8 cellular contexts compared by ENCODE assay signal in the genomic region with DNA sequence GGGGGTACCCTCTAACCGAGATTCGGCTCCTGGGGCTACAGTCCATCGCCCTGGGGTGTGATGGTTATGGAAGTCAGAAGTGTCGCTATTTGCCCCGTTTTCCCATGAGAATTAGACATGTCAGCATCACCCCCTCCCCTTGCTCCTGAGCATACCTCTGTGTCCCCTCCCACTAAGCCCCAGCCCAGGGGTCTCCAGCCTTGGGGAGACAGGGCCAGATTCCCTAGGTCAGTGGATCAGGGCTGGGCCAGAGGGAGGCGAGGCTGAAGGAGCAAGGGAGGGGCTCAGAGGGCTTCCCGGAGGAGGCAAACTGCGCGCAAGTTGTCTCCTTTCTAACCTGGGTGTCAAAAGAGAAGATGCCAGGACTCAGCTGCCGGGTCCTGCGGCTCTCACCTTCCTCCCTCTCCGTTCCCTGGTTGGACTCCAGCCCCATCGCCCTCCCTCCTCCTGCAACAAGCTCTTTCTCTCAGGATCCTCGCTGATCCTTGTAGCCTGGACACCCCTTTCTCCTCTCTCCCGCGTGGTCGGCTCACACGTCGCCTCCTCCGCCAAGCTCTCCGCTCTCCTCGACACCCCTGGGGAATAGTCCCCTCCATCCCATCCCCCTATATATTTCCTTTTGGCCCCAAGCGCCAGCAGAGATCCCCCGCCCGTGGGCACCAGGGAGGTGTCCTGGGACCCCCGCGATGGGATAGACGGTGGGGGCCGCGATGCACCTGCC. TPM values are rescaled to one million over a fixed set of nuclear protein-coding genes. Genes with fewer than 3 reads are reported as not detected.
DNase-seq lines count a peak whose midpoint lies in the region; TF ChIP-seq lines count a peak whose summit lies in the region.

No MANE protein-coding gene starts in this region.

- H3K36me3 ChIP-seq in suprapubic skin: no peaks in the 10 kb centered on the region

- H3K27me3 ChIP-seq in suprapubic skin: peaks cover 96% of the 10 kb centered on the region

- CTCF ChIA-PET in activated CD4-positive, alpha-beta memory T cell treated with anti-CD3 and anti-CD28 coated beads for 36 hours (lab: Charles Lee): interaction anchor here (1.0 to 2.0 kb wide), 3 partner anchors 18 to 232 kb away, joined by 3 to 9 read pairs (median 4); no protein-coding TSS in a partner anchor

- TF ChIP-seq POLR2A in suprapubic skin (IDR thresholded peaks at IDR 0.05) (no peak), lower leg skin (IDR thresholded peaks at IDR 0.05) (no peak)

- no peak overlapping the region for H3K27ac Mint-ChIP-seq in activated T-cell treated with anti-CD3 and anti-CD28 coated beads, Interleukin-2, amount 50 U/mL, for 24 hours
- no peak overlapping the region for H3K27ac Mint-ChIP-seq in activated CD4-positive, alpha-beta memory T cell treated with anti-CD3 and anti-CD28 coated beads for 36 hours

- H3K4me3 Mint-ChIP-seq in activated T-cell treated with anti-CD3 and anti-CD28 coated beads, Interleukin-2, amount 50 U/mL, for 24 hours: peak overlapping the region; percentile 62
- peak overlapping the region; percentile 48 for H3K4me3 Mint-ChIP-seq in activated CD4-positive, alpha-beta memory T cell treated with anti-CD3 and anti-CD28 coated beads for 36 hours

- intact Hi-C loops in activated CD4-positive, alpha-beta memory T cell treated with anti-CD3 and anti-CD28 coated beads for 36 hours (cut with micrococcal nuclease): no loop called here
- intact Hi-C loops in lower leg skin (cut with DNase I; ENCODE audit: low total_unique reads): no loop called here

- TF ChIP-seq CTCF in suprapubic skin (IDR thresholded peaks at IDR 0.05): no peak
- TF ChIP-seq CTCF in lower leg skin (IDR thresholded peaks at IDR 0.05): no peak

- 2% methylated on average over 22 of the region's 30 CpGs for WGBS in suprapubic skin
- WGBS in lower leg skin, 2 donors: 1 to 3% methylated on average over 29 to 30 of the region's 30 CpGs

- H3K4me3 ChIP-seq in iPS-18c (ENCODE audit: insufficient read depth, low read depth, low read length): peak overlapping the region; percentile 56
- H3K4me3 ChIP-seq in suprapubic skin: peak overlapping the region; percentile 46
- H3K4me3 ChIP-seq in lower leg skin (ENCODE audit: low read depth, poor library complexity, severe bottlenecking): no peak overlapping the region

- H3K27me3 Mint-ChIP-seq in activated T-cell treated with anti-CD3 and anti-CD28 coated beads, Interleukin-2, amount 50 U/mL, for 24 hours: peaks cover 87% of the 10 kb centered on the region
- H3K27me3 Mint-ChIP-seq in activated CD4-positive, alpha-beta memory T cell treated with anti-CD3 and anti-CD28 coated beads for 36 hours: peaks cover 60% of the 10 kb centered on the region

- POLR2A ChIA-PET in activated CD4-positive, alpha-beta memory T cell treated with anti-CD3 and anti-CD28 coated beads for 36 hours (lab: Charles Lee): no interaction called here

- H3K27ac ChIP-seq in suprapubic skin: no peak overlapping the region

- H3K9me3 ChIP-seq in iPS-18c (ENCODE audit: control insufficient read depth, insufficient read depth, low read length): peaks cover 4% of the 10 kb centered on the region
- no peaks in the 10 kb centered on the region for H3K9me3 ChIP-seq in suprapubic skin

- TF ChIP-seq EP300 in suprapubic skin (IDR thresholded peaks at IDR 0.05): no peak

- no peaks in the 10 kb centered on the region for H3K9me3 Mint-ChIP-seq in activated T-cell treated with anti-CD3 and anti-CD28 coated beads, Interleukin-2, amount 50 U/mL, for 24 hours
- no peaks in the 10 kb centered on the region for H3K9me3 Mint-ChIP-seq in activated CD4-positive, alpha-beta memory T cell treated with anti-CD3 and anti-CD28 coated beads for 36 hours

- H3K36me3 Mint-ChIP-seq in activated T-cell treated with anti-CD3 and anti-CD28 coated beads, Interleukin-2, amount 50 U/mL, for 24 hours (ENCODE audit: low read depth): no peaks in the 10 kb centered on the region
- H3K36me3 Mint-ChIP-seq in activated CD4-positive, alpha-beta memory T cell treated with anti-CD3 and anti-CD28 coated beads for 36 hours: no peaks in the 10 kb centered on the region

- peaks cover 22% of the 10 kb centered on the region for H3K4me1 Mint-ChIP-seq in activated T-cell treated with anti-CD3 and anti-CD28 coated beads, Interleukin-2, amount 50 U/mL, for 24 hours (ENCODE audit: low read depth)
- peaks cover 26% of the 10 kb centered on the region for H3K4me1 Mint-ChIP-seq in activated CD4-positive, alpha-beta memory T cell treated with anti-CD3 and anti-CD28 coated beads for 36 hours (ENCODE audit: low read depth)

- DNase-seq in activated T-cell treated with anti-CD3 and anti-CD28 coated beads, Interleukin-2, amount 50 U/mL, for 24 hours: no peak
- DNase-seq in activated T-cell treated with anti-CD3 and anti-CD28 coated beads, Interleukin-2, amount 50 U/mL, for 1 hour: no peak
- DNase-seq in activated CD4-positive, alpha-beta memory T cell treated with anti-CD3 and anti-CD28 coated beads for 36 hours: no peak
- DNase-seq in suprapubic skin (ENCODE audit: low spot score in 2 of 2): no peak
- DNase-seq in medulla oblongata (ENCODE audit: extremely low spot score): no peak
- no peak for DNase-seq in stimulated activated CD4-positive, alpha-beta T cell treated with anti-CD3 and anti-CD28 coated beads, Interleukin-4, amount 100 ng/mL, for 24 hours
- DNase-seq in lower leg skin (ENCODE audit: low spot score in 2 of 2): no peak

- peaks cover 40% of the 10 kb centered on the region for H3K4me1 ChIP-seq in suprapubic skin

RNA-seq across cellular contexts. Expression of gene TMEM59L, which starts 0.5 kb away (rescaled TPM):
- under 1 TPM; 0.24 to 0.40 TPM for total RNA-seq in activated CD4-positive, alpha-beta memory T cell treated with anti-CD3 and anti-CD28 coated beads for 36 hours
- total RNA-seq in suprapubic skin (1 to 10 TPM in 2 of 4 donors, under 1 TPM in 2; 0.49 to 1.4 (median 0.97) TPM), lower leg skin (under 1 TPM in 3 of 4 donors, not detected in 1; 0.46 to 0.63 (median 0.52) TPM)

RNA-seq across cellular contexts. Expression of gene CRLF1, which starts 5.6 kb away (rescaled TPM):
- not detected for total RNA-seq in activated CD4-positive, alpha-beta memory T cell treated with anti-CD3 and anti-CD28 coated beads for 36 hours
- total RNA-seq in suprapubic skin (10 to 100 TPM; 21.2 to 65.5 (median 47.9) TPM), lower leg skin (10 to 100 TPM; 27.7 to 90.8 (median 40.1) TPM)

RNA-seq across cellular contexts. Expression of gene REX1BD, which starts 23.6 kb away (rescaled TPM):
- 10 to 100 TPM; 97.6 to 99.3 TPM for total RNA-seq in activated CD4-positive, alpha-beta memory T cell treated with anti-CD3 and anti-CD28 coated beads for 36 hours
- total RNA-seq in suprapubic skin: 10 to 100 TPM; 77.0 to 86.7 (median 82.6) TPM
- total RNA-seq in lower leg skin: 100 to 1,000 TPM in 3 of 4 donors, 10 to 100 TPM in 1; 91.8 to 119 (median 107) TPM

RNA-seq across cellular contexts. Expression of gene KLHL26, which starts 24.6 kb away (rescaled TPM):
- 10 to 100 TPM; 10.7 to 11.0 TPM for total RNA-seq in activated CD4-positive, alpha-beta memory T cell treated with anti-CD3 and anti-CD28 coated beads for 36 hours
- total RNA-seq in suprapubic skin: 10 to 100 TPM in 2 of 4 donors, 1 to 10 TPM in 2; 6.9 to 26.5 (median 11.5) TPM
- total RNA-seq in lower leg skin: 10 to 100 TPM in 3 of 4 donors, 1 to 10 TPM in 1; 7.9 to 23.2 (median 18.2) TPM

RNA-seq across cellular contexts. Expression of gene UBA52, which starts 40.6 kb away (rescaled TPM):
- 1,000 to 10,000 TPM; 1,569 to 1,601 TPM for total RNA-seq in activated CD4-positive, alpha-beta memory T cell treated with anti-CD3 and anti-CD28 coated beads for 36 hours
- total RNA-seq in suprapubic skin (1,000 to 10,000 TPM in 1 of 4 donors, 100 to 1,000 TPM in 3; 405 to 1,087 (median 865) TPM), lower leg skin (1,000 to 10,000 TPM in 1 of 4 donors, 100 to 1,000 TPM in 3; 625 to 1,001 (median 848) TPM)

Comparison
In these comparisons a context has a peak if more than half of its experiments do, and no peak if none do; other contexts are left out.
1. RNA of gene CRLF1, which starts 5.6 kb away (total RNA-seq): 21.2 to 65.5 TPM in suprapubic skin and 27.7 to 90.8 TPM in lower leg skin; not detected in activated CD4-positive, alpha-beta memory T cell treated with anti-CD3 and anti-CD28 coated beads for 36 hours; every median in the first group is over 10 times any median in the second.